8 cellular contexts compared by ENCODE assay signal in genomic region chr16:4200000-4200780, GRCh38. TPM values are rescaled to one million over a fixed set of nuclear protein-coding genes. Genes with fewer than 3 reads are reported as not detected.
A peak's percentile ranks its signal among the peaks of the same experiment; 100 is the strongest.
DNase-seq lines count a peak whose midpoint lies in the region; ATAC-seq, FAIRE-seq and TF ChIP-seq lines count a peak whose summit lies in the region.

No MANE protein-coding gene starts in this region.

- H3K27me3 ChIP-seq in A673 (replicated peaks; ENCODE audit: insufficient read depth, low read depth, low read length, poor library complexity) (no peaks in the 10 kb centered on the region), GM06990 (replicated peaks; ENCODE audit: control insufficient read depth, insufficient read depth, low read length) (no peaks in the 10 kb centered on the region), foreskin keratinocyte (no peaks in the 10 kb centered on the region), pancreas (no peaks in the 10 kb centered on the region)
- no peaks in the 10 kb centered on the region for H3K27me3 ChIP-seq in effector memory CD4-positive, alpha-beta T cell (replicated peaks; ENCODE audit: control insufficient read depth, insufficient read depth, low read length, poor library complexity, severe bottlenecking)

- H3K4me1 ChIP-seq in A673 (ENCODE audit: insufficient read depth, low read length, poor library complexity, severe bottlenecking) (no peaks in the 10 kb centered on the region), foreskin keratinocyte (no peaks in the 10 kb centered on the region), pancreas (peaks cover 0 to 3% (median 0%) of the 10 kb centered on the region in 3 donors)
- H3K4me1 ChIP-seq in effector memory CD4-positive, alpha-beta T cell (ENCODE audit: control insufficient read depth, insufficient read depth, low read length, poor library complexity, severe bottlenecking) = peaks cover 3% of the 10 kb centered on the region

- no peak overlapping the region for H3K4me3 ChIP-seq in A673 (ENCODE audit: low read depth, low read length, poor library complexity, severe bottlenecking)
- H3K4me3 ChIP-seq in GM06990 (replicated peaks; ENCODE audit: low read depth, low read length) = no peak overlapping the region
- no peak overlapping the region for H3K4me3 ChIP-seq in pancreas
- no peak overlapping the region for H3K4me3 ChIP-seq in effector memory CD4-positive, alpha-beta T cell (ENCODE audit: insufficient read depth, low read depth, low read length, poor library complexity, severe bottlenecking)

- peaks cover 7% of the 10 kb centered on the region for H3K4me1 Mint-ChIP-seq in activated CD8-positive, alpha-beta T cell treated with anti-CD3 and anti-CD28 coated beads, Interleukin-2, amount 10 ng/mL, durations not matched to agents 7 days and 5 days (ENCODE audit: low read depth)

- FAIRE-seq in pancreas (lab: Jason Lieb, UNC) = no peak

- POLR2A ChIA-PET in A673 (lab: Charles Lee; ENCODE audit: low non-redundant PET) = no interaction called here
- POLR2A ChIA-PET in activated CD8-positive, alpha-beta T cell treated with anti-CD3 and anti-CD28 coated beads, Interleukin-2, amount 10 ng/mL, durations not matched to agents 7 days and 5 days (lab: Charles Lee) = interaction anchor here (1.1 kb wide), 1 partner anchor 54 kb away, joined by 3 read pairs; no protein-coding TSS in a partner anchor

- no peak overlapping the region for H3K4me3 Mint-ChIP-seq in activated CD8-positive, alpha-beta T cell treated with anti-CD3 and anti-CD28 coated beads, Interleukin-2, amount 10 ng/mL, durations not matched to agents 7 days and 5 days

- peak overlapping the region; percentile 34 for H3K27ac Mint-ChIP-seq in activated CD8-positive, alpha-beta T cell treated with anti-CD3 and anti-CD28 coated beads, Interleukin-2, amount 10 ng/mL, durations not matched to agents 7 days and 5 days

- no peaks in the 10 kb centered on the region for H3K9me3 Mint-ChIP-seq in activated CD8-positive, alpha-beta T cell treated with anti-CD3 and anti-CD28 coated beads, Interleukin-2, amount 10 ng/mL, durations not matched to agents 7 days and 5 days (ENCODE audit: insufficient read depth)

- no peaks in the 10 kb centered on the region for H3K36me3 ChIP-seq in A673 (ENCODE audit: insufficient read depth, low read length, poor library complexity, severe bottlenecking)
- H3K36me3 ChIP-seq in GM06990 (ENCODE audit: control insufficient read depth, insufficient read depth, low read length) = no peaks in the 10 kb centered on the region
- no peaks in the 10 kb centered on the region for H3K36me3 ChIP-seq in pancreas
- no peaks in the 10 kb centered on the region for H3K36me3 ChIP-seq in effector memory CD4-positive, alpha-beta T cell (ENCODE audit: control insufficient read depth, insufficient read depth, low read length)

- CTCF ChIA-PET in A673 (lab: Charles Lee) = interaction anchor here (0.5 to 1.0 kb wide), 4 partner anchors 25 to 202 kb away, joined by 3 to 6 read pairs (median 4); no protein-coding TSS in a partner anchor
- CTCF ChIA-PET in activated CD8-positive, alpha-beta T cell treated with anti-CD3 and anti-CD28 coated beads, Interleukin-2, amount 10 ng/mL, durations not matched to agents 7 days and 5 days (lab: Charles Lee) = interaction anchor here (0.9 to 1.7 kb wide), 2 partner anchors 54 to 62 kb away, joined by 3 to 8 read pairs; no protein-coding TSS in a partner anchor

- H3K27me3 Mint-ChIP-seq in activated CD8-positive, alpha-beta T cell treated with anti-CD3 and anti-CD28 coated beads, Interleukin-2, amount 10 ng/mL, durations not matched to agents 7 days and 5 days (ENCODE audit: low read depth) = peaks cover 3% of the 10 kb centered on the region

- H3K27ac ChIP-seq in A673 (ENCODE audit: low read depth, low read length, poor library complexity, severe bottlenecking) (no peak overlapping the region), foreskin keratinocyte (no peak overlapping the region), pancreas (no peak overlapping the region)
- no peak overlapping the region for H3K27ac ChIP-seq in effector memory CD4-positive, alpha-beta T cell (ENCODE audit: insufficient read depth, low read length, poor library complexity, severe bottlenecking)

- DNase-seq in A673 (ENCODE audit: low spot score) = peak; percentile 46
- no peak for DNase-seq in GM06990 (ENCODE audit: extremely low read depth, insufficient read length)
- peak; percentile 50 for DNase-seq in NCI-H2029 treated with DMSO at 0.1 percent for 48 hours (lab: John Stamatoyannopoulos, UW)
- peak; percentile 51 for DNase-seq in activated CD8-positive, alpha-beta T cell treated with anti-CD3 and anti-CD28 coated beads, Interleukin-2, amount 10 ng/mL, durations not matched to agents 7 days and 5 days
- peak in 1 of 2 donors; percentile 50 for DNase-seq in foreskin keratinocyte
- peak; percentile 60 to 88 (median 77) for DNase-seq in pancreas
- DNase-seq in effector memory CD4-positive, alpha-beta T cell = no peak

- BruUV-seq in A673 (replicated peaks; lab: Mats Ljungman, UMichigan) = no TSS peak

- H3K36me3 Mint-ChIP-seq in activated CD8-positive, alpha-beta T cell treated with anti-CD3 and anti-CD28 coated beads, Interleukin-2, amount 10 ng/mL, durations not matched to agents 7 days and 5 days (ENCODE audit: low read depth) = no peaks in the 10 kb centered on the region

- TF ChIP-seq CTCF in A673 (conservative IDR thresholded peaks at IDR 0.05; ENCODE audit: low read depth, low read length) (peak; percentile 54), GM06990 (IDR thresholded peaks at IDR 0.05; ENCODE audit: insufficient read depth, low read length, poor library complexity, severe bottlenecking) (peak; percentile 50), foreskin keratinocyte (conservative IDR thresholded peaks at IDR 0.05) (peak; percentile 92), pancreas (IDR thresholded peaks at IDR 0.05) (peak; percentile 16 to 66 (median 54))

- 35 to 38% methylated on average over 15 of the region's 15 CpGs for WGBS in pancreas, 2 donors

- intact Hi-C loops in A673 (cut with micrococcal nuclease; ENCODE audit: unreplicated experiment) (loop anchor here (10.0 kb wide), 1 partner anchor 135 kb away; no protein-coding TSS in a partner anchor), pancreas (cut with DNase I) (loop anchor here in 2 of 3 donors (5.0 to 10.0 kb wide), 2 partner anchors 132 to 205 kb away; no protein-coding TSS in a partner anchor)

- no peaks in the 10 kb centered on the region for H3K9me3 ChIP-seq in A673 (ENCODE audit: low read depth, low read length, poor library complexity, severe bottlenecking)
- H3K9me3 ChIP-seq in pancreas = no peaks in the 10 kb centered on the region
- H3K9me3 ChIP-seq in effector memory CD4-positive, alpha-beta T cell (ENCODE audit: control insufficient read depth, low read length) = no peaks in the 10 kb centered on the region

- ATAC-seq in activated CD8-positive, alpha-beta T cell treated with anti-CD3 and anti-CD28 coated beads, Interleukin-2, amount 10 ng/mL, durations not matched to agents 7 days and 5 days = peak; percentile 68
- peak; percentile 69 for ATAC-seq in foreskin keratinocyte
- ATAC-seq in pancreas = peak; percentile 87 to 100 (median 98)
- no peak for ATAC-seq in HG03439 (IDR thresholded peaks at IDR 0.05; ENCODE audit: unreplicated experiment)

RNA-seq across cellular contexts. Expression of gene SRL, which starts 41.7 kb away (rescaled TPM):
- 0.11 TPM in 1 of 2 replicates, not detected in the other for total RNA-seq in A673 (2021)
- total RNA-seq in activated CD8-positive, alpha-beta T cell treated with anti-CD3 and anti-CD28 coated beads, Interleukin-2, amount 10 ng/mL, durations not matched to agents 7 days and 5 days = not detected
- not detected in 2 replicates for total RNA-seq in foreskin keratinocyte
- not detected in 2 replicates for polyA plus RNA-seq in foreskin keratinocyte
- total RNA-seq in pancreas = under 1 TPM; 0.12 to 0.24 (median 0.19) TPM
- polyA plus RNA-seq in pancreas = under 1 TPM; 0.40 to 0.42 TPM

Comparison
In these comparisons a context has a peak if more than half of its experiments do, and no peak if none do; other contexts are left out.
1. DNase-seq: peak in A673 (single experiment), NCI-H2029 treated with DMSO at 0.1 percent for 48 hours (single experiment), activated CD8-positive, alpha-beta T cell treated with anti-CD3 and anti-CD28 coated beads, Interleukin-2, amount 10 ng/mL, durations not matched to agents 7 days and 5 days (single experiment) and pancreas (6 of 6); none in GM06990 (single experiment) and effector memory CD4-positive, alpha-beta T cell (0 of 3).
2. Peak in every context shown above with its lines, with median percentiles within 50 percentile points of each other: CTCF ChIP-seq.